ENCODE assay signal across 9 cellular contexts in the genomic region with DNA sequence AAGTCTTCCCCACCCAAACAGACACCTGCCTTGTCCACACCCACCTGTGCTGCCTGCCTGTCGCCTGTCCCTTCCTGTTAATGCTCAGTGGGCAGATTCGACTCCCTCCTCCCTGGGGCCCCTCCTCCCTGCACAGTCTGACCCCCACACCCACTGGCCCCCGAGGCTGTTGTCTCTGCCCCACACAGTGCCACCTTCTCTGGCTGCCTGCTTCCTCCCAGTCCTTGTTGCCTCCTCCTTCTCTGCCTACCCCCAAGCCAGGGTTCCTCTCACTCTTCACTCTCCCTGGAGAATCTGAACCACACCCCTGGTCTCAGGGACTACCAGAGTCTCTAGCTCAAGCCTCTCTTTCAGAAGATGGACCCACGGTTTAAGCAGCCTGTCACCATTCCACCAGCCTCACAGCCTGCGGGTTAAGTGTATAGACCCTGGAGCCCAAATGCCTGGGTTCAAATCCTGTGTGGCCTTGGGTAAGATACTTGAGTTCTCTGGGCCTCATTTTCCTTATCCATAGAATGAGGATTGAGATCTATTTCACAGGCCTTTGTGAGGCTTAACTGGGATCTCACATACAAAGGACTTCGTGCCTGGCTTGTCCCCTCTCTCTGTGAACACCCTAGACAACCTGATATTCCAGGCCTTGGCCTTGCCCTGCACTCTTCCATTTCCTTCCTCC. TPM values are rescaled to one million over a fixed set of nuclear protein-coding genes. Genes with fewer than 3 reads are reported as not detected.
DNase-seq lines count a peak whose midpoint lies in the region; ATAC-seq and TF ChIP-seq lines count a peak whose summit lies in the region.
"Had no signal": no experiment of that assay in that cellular context is flagged by ENCODE, and none has a peak within 500 bp of the region (broad histone marks: within the 10 kb centered on the region; RNA-seq: fewer than 3 reads in every experiment).

No MANE protein-coding gene starts in this region.

- H3K27ac ChIP-seq in angular gyrus (ENCODE audit: low read depth, low read length) (peak overlapping the region; percentile 4), layer of hippocampus (ENCODE audit: low read depth, low read length) (peak overlapping the region; percentile 4), Peyer's patch (peak overlapping the region in 2 of 4 donors; percentile 49 to 50)
- H3K27ac ChIP-seq: ovary had no signal

- ATAC-seq in stimulated activated effector memory CD8-positive, alpha-beta T cell treated with anti-CD3 and anti-CD28 coated beads, Interleukin-12 subunit alpha, Interleukin-12 subunit beta, amount 100 ng/mL, for 72 hours: no peak

- no peak for TF ChIP-seq POLR2A in Peyer's patch (IDR thresholded peaks at IDR 0.05)

- no peaks in the 10 kb centered on the region for H3K9me3 ChIP-seq in Peyer's patch
- H3K9me3 ChIP-seq: ovary had no signal

- no peak for TF ChIP-seq CTCF in CD14-positive monocyte (IDR thresholded peaks at IDR 0.05)
- no peak for TF ChIP-seq CTCF in Peyer's patch (IDR thresholded peaks at IDR 0.05)
- no peak for TF ChIP-seq CTCF in GM10248 (IDR thresholded peaks at IDR 0.05; ENCODE audit: control extremely low read depth, extremely low read depth, low read depth, missing control alignments)

- peaks cover 0 to 2% (median 0%) of the 10 kb centered on the region in 7 donors for H3K9me3 Mint-ChIP-seq in CD14-positive monocyte
- no peaks in the 10 kb centered on the region for H3K9me3 Mint-ChIP-seq in stimulated activated effector memory CD8-positive, alpha-beta T cell treated with anti-CD3 and anti-CD28 coated beads, Interleukin-12 subunit alpha, Interleukin-12 subunit beta, amount 100 ng/mL, for 72 hours

- peak overlapping the region in 1 of 2 donors; percentile 81 for H3K4me3 Mint-ChIP-seq in CD14-positive monocyte
- no peak overlapping the region for H3K4me3 Mint-ChIP-seq in stimulated activated effector memory CD8-positive, alpha-beta T cell treated with anti-CD3 and anti-CD28 coated beads, Interleukin-12 subunit alpha, Interleukin-12 subunit beta, amount 100 ng/mL, for 72 hours

- POLR2A ChIA-PET in GM10248 (lab: Yijun Ruan, JAX): no interaction called here

- H3K27me3 Mint-ChIP-seq in CD14-positive monocyte (ENCODE audit: low read depth in 3 of 3): peaks cover 34 to 64% (median 53%) of the 10 kb centered on the region in 3 donors

- intact Hi-C loops in CD14-positive monocyte (cut with micrococcal nuclease): loop anchor here in 1 of 2 donors (10.0 kb wide), 1 partner anchor 60 kb away; no protein-coding TSS in a partner anchor

- H3K4me1 Mint-ChIP-seq in CD14-positive monocyte: peaks cover 37% of the 10 kb centered on the region
- peaks cover 30% of the 10 kb centered on the region for H3K4me1 Mint-ChIP-seq in stimulated activated effector memory CD8-positive, alpha-beta T cell treated with anti-CD3 and anti-CD28 coated beads, Interleukin-12 subunit alpha, Interleukin-12 subunit beta, amount 100 ng/mL, for 72 hours

- H3K27me3 ChIP-seq in layer of hippocampus (ENCODE audit: control insufficient read depth, insufficient read depth, low read length) (peaks cover 2% of the 10 kb centered on the region), Peyer's patch (peaks cover 0 to 5% of the 10 kb centered on the region in 2 donors)
- H3K27me3 ChIP-seq: ovary had no signal

- no peaks in the 10 kb centered on the region for H3K36me3 Mint-ChIP-seq in CD14-positive monocyte
- H3K36me3 Mint-ChIP-seq in stimulated activated effector memory CD8-positive, alpha-beta T cell treated with anti-CD3 and anti-CD28 coated beads, Interleukin-12 subunit alpha, Interleukin-12 subunit beta, amount 100 ng/mL, for 72 hours: no peaks in the 10 kb centered on the region

- H3K36me3 ChIP-seq in Peyer's patch: no peaks in the 10 kb centered on the region
- H3K36me3 ChIP-seq: ovary had no signal

- peak overlapping the region in 4 of 7 donors; percentile 3 to 64 (median 22) for H3K27ac Mint-ChIP-seq in CD14-positive monocyte
- H3K27ac Mint-ChIP-seq in stimulated activated effector memory CD8-positive, alpha-beta T cell treated with anti-CD3 and anti-CD28 coated beads, Interleukin-12 subunit alpha, Interleukin-12 subunit beta, amount 100 ng/mL, for 72 hours: peak overlapping the region; percentile 53

- DNase-seq in CD14-positive monocyte (ENCODE audit: low spot score) (no peak), EL (no peak), Peyer's patch (no peak), GM10248 (ENCODE audit: extremely low spot score) (no peak)
- DNase-seq in stimulated activated effector memory CD8-positive, alpha-beta T cell treated with anti-CD3 and anti-CD28 coated beads, Interleukin-12 subunit alpha, Interleukin-12 subunit beta, amount 100 ng/mL, for 72 hours (ENCODE audit: low spot score in 2 of 2): no peak
- no peak for DNase-seq in stimulated activated CD4-positive, alpha-beta T cell treated with anti-CD3 and anti-CD28 coated beads, Interleukin-4, amount 100 ng/mL, for 1 hour

- CTCF ChIA-PET in GM10248 (lab: Yijun Ruan, JAX): interaction anchor here (0.6 to 2.4 kb wide), 21 partner anchors 8 to 244 kb away, joined by 3 to 18 read pairs (median 5); no protein-coding TSS in a partner anchor

- no peak overlapping the region for H3K4me3 ChIP-seq in Peyer's patch
- H3K4me3 ChIP-seq: ovary had no signal

- H3K4me1 ChIP-seq in Peyer's patch: peaks cover 0 to 16% (median 10%) of the 10 kb centered on the region in 4 donors

RNA-seq across cellular contexts. Expression of gene ARHGAP23, which starts 3.8 kb away (rescaled TPM):
- polyA plus RNA-seq in CD14-positive monocyte: under 1 TPM; 0.03 to 0.09 TPM
- total RNA-seq in Peyer's patch: 10 to 100 TPM in 2 of 4 donors, 1 to 10 TPM in 1, under 1 TPM in 1; 0.88 to 36.3 (median 8.9) TPM
